1 cellular context compared by ENCODE assay signal in the genomic region with DNA sequence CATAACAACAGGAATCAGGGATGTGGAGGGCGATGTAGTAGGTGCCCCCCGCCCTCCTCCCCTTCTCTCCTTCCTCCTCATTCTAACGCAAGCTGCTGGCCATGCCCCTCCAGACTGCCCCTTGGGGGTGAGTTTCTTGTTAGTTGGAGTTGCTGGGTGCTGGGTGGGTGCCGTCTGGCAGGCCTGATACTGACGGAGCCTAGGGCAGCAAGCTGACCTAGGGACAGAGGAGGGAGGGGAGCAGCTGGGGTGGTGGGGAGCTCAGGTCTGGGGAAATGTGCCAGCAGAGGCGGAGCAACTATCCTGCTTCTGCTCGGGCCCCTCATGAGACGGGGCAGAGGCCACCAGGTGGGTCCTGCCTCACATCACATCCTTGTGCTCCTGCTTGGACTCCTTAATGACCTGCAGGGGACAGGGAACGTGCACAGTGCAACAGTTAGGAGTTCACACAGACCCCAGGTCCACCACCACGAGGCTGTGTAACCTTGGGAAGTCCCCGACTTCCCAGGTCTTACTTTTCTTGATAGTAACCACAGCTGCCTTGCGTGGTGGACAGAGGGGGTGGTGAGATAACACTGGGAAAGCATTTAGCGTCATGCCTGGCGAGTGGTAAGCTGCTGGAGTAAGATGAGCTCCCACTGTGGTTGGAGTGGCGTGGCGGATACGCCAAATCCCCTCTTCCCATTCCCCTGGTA.
TF ChIP-seq lines count a peak whose summit lies in the region.

No MANE protein-coding gene starts in this region.

TF ChIP-seq in K562, 482 proteins besides CTCF, POLR2A, EP300 and RAD21 (continued from another document):
- TF ChIP-seq, protein P1, sequence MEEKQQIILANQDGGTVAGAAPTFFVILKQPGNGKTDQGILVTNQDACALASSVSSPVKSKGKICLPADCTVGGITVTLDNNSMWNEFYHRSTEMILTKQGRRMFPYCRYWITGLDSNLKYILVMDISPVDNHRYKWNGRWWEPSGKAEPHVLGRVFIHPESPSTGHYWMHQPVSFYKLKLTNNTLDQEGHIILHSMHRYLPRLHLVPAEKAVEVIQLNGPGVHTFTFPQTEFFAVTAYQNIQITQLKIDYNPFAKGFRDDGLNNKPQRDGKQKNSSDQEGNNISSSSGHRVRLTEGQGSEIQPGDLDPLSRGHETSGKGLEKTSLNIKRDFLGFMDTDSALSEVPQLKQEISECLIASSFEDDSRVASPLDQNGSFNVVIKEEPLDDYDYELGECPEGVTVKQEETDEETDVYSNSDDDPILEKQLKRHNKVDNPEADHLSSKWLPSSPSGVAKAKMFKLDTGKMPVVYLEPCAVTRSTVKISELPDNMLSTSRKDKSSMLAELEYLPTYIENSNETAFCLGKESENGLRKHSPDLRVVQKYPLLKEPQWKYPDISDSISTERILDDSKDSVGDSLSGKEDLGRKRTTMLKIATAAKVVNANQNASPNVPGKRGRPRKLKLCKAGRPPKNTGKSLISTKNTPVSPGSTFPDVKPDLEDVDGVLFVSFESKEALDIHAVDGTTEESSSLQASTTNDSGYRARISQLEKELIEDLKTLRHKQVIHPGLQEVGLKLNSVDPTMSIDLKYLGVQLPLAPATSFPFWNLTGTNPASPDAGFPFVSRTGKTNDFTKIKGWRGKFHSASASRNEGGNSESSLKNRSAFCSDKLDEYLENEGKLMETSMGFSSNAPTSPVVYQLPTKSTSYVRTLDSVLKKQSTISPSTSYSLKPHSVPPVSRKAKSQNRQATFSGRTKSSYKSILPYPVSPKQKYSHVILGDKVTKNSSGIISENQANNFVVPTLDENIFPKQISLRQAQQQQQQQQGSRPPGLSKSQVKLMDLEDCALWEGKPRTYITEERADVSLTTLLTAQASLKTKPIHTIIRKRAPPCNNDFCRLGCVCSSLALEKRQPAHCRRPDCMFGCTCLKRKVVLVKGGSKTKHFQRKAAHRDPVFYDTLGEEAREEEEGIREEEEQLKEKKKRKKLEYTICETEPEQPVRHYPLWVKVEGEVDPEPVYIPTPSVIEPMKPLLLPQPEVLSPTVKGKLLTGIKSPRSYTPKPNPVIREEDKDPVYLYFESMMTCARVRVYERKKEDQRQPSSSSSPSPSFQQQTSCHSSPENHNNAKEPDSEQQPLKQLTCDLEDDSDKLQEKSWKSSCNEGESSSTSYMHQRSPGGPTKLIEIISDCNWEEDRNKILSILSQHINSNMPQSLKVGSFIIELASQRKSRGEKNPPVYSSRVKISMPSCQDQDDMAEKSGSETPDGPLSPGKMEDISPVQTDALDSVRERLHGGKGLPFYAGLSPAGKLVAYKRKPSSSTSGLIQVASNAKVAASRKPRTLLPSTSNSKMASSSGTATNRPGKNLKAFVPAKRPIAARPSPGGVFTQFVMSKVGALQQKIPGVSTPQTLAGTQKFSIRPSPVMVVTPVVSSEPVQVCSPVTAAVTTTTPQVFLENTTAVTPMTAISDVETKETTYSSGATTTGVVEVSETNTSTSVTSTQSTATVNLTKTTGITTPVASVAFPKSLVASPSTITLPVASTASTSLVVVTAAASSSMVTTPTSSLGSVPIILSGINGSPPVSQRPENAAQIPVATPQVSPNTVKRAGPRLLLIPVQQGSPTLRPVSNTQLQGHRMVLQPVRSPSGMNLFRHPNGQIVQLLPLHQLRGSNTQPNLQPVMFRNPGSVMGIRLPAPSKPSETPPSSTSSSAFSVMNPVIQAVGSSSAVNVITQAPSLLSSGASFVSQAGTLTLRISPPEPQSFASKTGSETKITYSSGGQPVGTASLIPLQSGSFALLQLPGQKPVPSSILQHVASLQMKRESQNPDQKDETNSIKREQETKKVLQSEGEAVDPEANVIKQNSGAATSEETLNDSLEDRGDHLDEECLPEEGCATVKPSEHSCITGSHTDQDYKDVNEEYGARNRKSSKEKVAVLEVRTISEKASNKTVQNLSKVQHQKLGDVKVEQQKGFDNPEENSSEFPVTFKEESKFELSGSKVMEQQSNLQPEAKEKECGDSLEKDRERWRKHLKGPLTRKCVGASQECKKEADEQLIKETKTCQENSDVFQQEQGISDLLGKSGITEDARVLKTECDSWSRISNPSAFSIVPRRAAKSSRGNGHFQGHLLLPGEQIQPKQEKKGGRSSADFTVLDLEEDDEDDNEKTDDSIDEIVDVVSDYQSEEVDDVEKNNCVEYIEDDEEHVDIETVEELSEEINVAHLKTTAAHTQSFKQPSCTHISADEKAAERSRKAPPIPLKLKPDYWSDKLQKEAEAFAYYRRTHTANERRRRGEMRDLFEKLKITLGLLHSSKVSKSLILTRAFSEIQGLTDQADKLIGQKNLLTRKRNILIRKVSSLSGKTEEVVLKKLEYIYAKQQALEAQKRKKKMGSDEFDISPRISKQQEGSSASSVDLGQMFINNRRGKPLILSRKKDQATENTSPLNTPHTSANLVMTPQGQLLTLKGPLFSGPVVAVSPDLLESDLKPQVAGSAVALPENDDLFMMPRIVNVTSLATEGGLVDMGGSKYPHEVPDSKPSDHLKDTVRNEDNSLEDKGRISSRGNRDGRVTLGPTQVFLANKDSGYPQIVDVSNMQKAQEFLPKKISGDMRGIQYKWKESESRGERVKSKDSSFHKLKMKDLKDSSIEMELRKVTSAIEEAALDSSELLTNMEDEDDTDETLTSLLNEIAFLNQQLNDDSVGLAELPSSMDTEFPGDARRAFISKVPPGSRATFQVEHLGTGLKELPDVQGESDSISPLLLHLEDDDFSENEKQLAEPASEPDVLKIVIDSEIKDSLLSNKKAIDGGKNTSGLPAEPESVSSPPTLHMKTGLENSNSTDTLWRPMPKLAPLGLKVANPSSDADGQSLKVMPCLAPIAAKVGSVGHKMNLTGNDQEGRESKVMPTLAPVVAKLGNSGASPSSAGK (IDR thresholded peaks at IDR 0.05) = peak; percentile 57
- TF ChIP-seq ZNF175 (CRISPR knock-in tag; IDR thresholded peaks at IDR 0.05; ENCODE audit: low read depth) (peak; percentile 75), CBFA2T2 (conservative IDR thresholded peaks at IDR 0.05) (peak; percentile 79), TEAD4 (IDR thresholded peaks at IDR 0.05; ENCODE audit: low read length) (peak; percentile 77), TEAD4 (CRISPR knock-in tag; IDR thresholded peaks at IDR 0.05; ENCODE audit: borderline replicate concordance) (no peak), CXXC5 (CRISPR knock-in tag; IDR thresholded peaks at IDR 0.05) (peak; percentile 88), CREM (IDR thresholded peaks at IDR 0.05; ENCODE audit: low read depth) (peak; percentile 77), ELF4 (CRISPR knock-in tag; IDR thresholded peaks at IDR 0.05) (no peak; the same call in 1 of the 2 replicates), BRF1 (IDR thresholded peaks at IDR 0.05; ENCODE audit: borderline replicate concordance, extremely low read depth, insufficient read length) (no peak)
- TF ChIP-seq, protein P2, sequence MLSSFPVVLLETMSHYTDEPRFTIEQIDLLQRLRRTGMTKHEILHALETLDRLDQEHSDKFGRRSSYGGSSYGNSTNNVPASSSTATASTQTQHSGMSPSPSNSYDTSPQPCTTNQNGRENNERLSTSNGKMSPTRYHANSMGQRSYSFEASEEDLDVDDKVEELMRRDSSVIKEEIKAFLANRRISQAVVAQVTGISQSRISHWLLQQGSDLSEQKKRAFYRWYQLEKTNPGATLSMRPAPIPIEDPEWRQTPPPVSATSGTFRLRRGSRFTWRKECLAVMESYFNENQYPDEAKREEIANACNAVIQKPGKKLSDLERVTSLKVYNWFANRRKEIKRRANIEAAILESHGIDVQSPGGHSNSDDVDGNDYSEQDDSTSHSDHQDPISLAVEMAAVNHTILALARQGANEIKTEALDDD (IDR thresholded peaks at IDR 0.05) = no peak
- TF ChIP-seq, protein P3, sequence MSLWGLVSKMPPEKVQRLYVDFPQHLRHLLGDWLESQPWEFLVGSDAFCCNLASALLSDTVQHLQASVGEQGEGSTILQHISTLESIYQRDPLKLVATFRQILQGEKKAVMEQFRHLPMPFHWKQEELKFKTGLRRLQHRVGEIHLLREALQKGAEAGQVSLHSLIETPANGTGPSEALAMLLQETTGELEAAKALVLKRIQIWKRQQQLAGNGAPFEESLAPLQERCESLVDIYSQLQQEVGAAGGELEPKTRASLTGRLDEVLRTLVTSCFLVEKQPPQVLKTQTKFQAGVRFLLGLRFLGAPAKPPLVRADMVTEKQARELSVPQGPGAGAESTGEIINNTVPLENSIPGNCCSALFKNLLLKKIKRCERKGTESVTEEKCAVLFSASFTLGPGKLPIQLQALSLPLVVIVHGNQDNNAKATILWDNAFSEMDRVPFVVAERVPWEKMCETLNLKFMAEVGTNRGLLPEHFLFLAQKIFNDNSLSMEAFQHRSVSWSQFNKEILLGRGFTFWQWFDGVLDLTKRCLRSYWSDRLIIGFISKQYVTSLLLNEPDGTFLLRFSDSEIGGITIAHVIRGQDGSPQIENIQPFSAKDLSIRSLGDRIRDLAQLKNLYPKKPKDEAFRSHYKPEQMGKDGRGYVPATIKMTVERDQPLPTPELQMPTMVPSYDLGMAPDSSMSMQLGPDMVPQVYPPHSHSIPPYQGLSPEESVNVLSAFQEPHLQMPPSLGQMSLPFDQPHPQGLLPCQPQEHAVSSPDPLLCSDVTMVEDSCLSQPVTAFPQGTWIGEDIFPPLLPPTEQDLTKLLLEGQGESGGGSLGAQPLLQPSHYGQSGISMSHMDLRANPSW (CRISPR knock-in tag; IDR thresholded peaks at IDR 0.05) = no peak
- TF ChIP-seq, protein P4, sequence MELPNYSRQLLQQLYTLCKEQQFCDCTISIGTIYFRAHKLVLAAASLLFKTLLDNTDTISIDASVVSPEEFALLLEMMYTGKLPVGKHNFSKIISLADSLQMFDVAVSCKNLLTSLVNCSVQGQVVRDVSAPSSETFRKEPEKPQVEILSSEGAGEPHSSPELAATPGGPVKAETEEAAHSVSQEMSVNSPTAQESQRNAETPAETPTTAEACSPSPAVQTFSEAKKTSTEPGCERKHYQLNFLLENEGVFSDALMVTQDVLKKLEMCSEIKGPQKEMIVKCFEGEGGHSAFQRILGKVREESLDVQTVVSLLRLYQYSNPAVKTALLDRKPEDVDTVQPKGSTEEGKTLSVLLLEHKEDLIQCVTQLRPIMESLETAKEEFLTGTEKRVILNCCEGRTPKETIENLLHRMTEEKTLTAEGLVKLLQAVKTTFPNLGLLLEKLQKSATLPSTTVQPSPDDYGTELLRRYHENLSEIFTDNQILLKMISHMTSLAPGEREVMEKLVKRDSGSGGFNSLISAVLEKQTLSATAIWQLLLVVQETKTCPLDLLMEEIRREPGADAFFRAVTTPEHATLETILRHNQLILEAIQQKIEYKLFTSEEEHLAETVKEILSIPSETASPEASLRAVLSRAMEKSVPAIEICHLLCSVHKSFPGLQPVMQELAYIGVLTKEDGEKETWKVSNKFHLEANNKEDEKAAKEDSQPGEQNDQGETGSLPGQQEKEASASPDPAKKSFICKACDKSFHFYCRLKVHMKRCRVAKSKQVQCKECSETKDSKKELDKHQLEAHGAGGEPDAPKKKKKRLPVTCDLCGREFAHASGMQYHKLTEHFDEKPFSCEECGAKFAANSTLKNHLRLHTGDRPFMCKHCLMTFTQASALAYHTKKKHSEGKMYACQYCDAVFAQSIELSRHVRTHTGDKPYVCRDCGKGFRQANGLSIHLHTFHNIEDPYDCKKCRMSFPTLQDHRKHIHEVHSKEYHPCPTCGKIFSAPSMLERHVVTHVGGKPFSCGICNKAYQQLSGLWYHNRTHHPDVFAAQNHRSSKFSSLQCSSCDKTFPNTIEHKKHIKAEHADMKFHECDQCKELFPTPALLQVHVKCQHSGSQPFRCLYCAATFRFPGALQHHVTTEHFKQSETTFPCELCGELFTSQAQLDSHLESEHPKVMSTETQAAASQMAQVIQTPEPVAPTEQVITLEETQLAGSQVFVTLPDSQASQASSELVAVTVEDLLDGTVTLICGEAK (IDR thresholded peaks at IDR 0.05) = no peak
- TF ChIP-seq, protein P4 (CRISPR knock-in tag; IDR thresholded peaks at IDR 0.05) = no peak
- TF ChIP-seq, protein P5, sequence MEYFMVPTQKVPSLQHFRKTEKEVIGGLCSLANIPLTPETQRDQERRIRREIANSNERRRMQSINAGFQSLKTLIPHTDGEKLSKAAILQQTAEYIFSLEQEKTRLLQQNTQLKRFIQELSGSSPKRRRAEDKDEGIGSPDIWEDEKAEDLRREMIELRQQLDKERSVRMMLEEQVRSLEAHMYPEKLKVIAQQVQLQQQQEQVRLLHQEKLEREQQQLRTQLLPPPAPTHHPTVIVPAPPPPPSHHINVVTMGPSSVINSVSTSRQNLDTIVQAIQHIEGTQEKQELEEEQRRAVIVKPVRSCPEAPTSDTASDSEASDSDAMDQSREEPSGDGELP (CRISPR knock-in tag; IDR thresholded peaks at IDR 0.05; ENCODE audit: borderline replicate concordance) = peak; percentile 77; the same call in 1 of the 2 replicates
